ENCODE assay signal across 20 cellular contexts in the genomic region with DNA sequence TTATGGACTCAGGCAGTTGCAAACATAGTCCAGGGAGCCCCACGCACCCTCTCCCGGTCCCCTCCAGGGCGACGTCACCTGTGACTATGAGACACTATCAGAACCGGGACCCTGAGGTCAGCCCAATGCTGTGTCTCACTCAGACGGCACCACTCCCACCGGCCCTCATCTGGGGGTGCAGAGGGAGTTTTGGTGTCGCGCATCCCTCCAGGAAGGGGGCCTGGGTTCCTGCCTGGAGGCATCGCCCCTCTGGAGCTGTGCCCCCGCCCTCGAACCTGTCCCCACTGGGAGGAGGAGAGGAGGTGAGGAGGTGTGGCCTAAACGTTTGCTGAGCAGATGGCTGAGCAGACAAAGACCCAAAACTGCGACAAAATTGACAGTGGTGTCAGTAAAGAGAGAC.
"Had no signal": no experiment of that assay in that cellular context is flagged by ENCODE, and none has a peak within 500 bp of the region (broad histone marks: within the 10 kb centered on the region; RNA-seq: fewer than 3 reads in every experiment).

No MANE protein-coding gene starts in this region.

- H3K4me1 Mint-ChIP-seq: activated CD4-positive, alpha-beta T cell treated with anti-CD3 and anti-CD28 coated beads for 36 hours; activated CD8-positive, alpha-beta memory T cell treated with anti-CD3 and anti-CD28 coated beads, Interleukin-2, amount 10 ng/mL, durations not matched to agents 7 days and 5 days had no signal

- H3K4me3 Mint-ChIP-seq: activated CD4-positive, alpha-beta memory T cell treated with anti-CD3 and anti-CD28 coated beads for 36 hours; activated CD4-positive, alpha-beta T cell treated with anti-CD3 and anti-CD28 coated beads for 36 hours; activated CD8-positive, alpha-beta memory T cell treated with anti-CD3 and anti-CD28 coated beads, Interleukin-2, amount 10 ng/mL, durations not matched to agents 7 days and 5 days; neural crest cell; stimulated activated effector memory CD8-positive, alpha-beta T cell treated with anti-CD3 and anti-CD28 coated beads, Interleukin-12 subunit alpha, Interleukin-12 subunit beta, amount 100 ng/mL, for 72 hours had no signal

- H3K9me3 ChIP-seq: lower lobe of right lung, pancreas, sigmoid colon had no signal

- ATAC-seq: activated CD4-positive, alpha-beta T cell treated with anti-CD3 and anti-CD28 coated beads for 36 hours; activated CD8-positive, alpha-beta memory T cell treated with anti-CD3 and anti-CD28 coated beads, Interleukin-2, amount 10 ng/mL, durations not matched to agents 7 days and 5 days; left colon; lower lobe of right lung; pancreas; stimulated activated effector memory CD8-positive, alpha-beta T cell treated with anti-CD3 and anti-CD28 coated beads, Interleukin-12 subunit alpha, Interleukin-12 subunit beta, amount 100 ng/mL, for 72 hours had no signal

- DNase-seq: activated CD4-positive, alpha-beta memory T cell treated with anti-CD3 and anti-CD28 coated beads for 36 hours; activated CD4-positive, alpha-beta T cell treated with anti-CD3 and anti-CD28 coated beads for 36 hours; activated CD8-positive, alpha-beta memory T cell treated with anti-CD3 and anti-CD28 coated beads, Interleukin-2, amount 10 ng/mL, durations not matched to agents 7 days and 5 days; activated effector memory CD4-positive, alpha-beta T cell treated with Interleukin-2 at 50 U/mL for 16 hours; activated naive CD4-positive, alpha-beta T cell treated with anti-CD3 and anti-CD28 coated beads, Interleukin-2, amount 50 U/mL, for 16 hours; activated T-cell treated with anti-CD3 and anti-CD28 coated beads, Interleukin-2, amount 50 U/mL, for 1 hour; dorsolateral prefrontal cortex; erythroblast; left colon; lower lobe of right lung; midbrain; pancreas; sigmoid colon; stimulated activated CD4-positive, alpha-beta T cell treated with anti-CD3 and anti-CD28 coated beads, Interleukin-12 subunit alpha, Interleukin-12 subunit beta, amount 100 ng/mL, for 4 hours; T-helper 1 cell had no signal

- FAIRE-seq: islet of Langerhans had no signal

- H3K4me3 ChIP-seq: cardiac muscle cell, dorsolateral prefrontal cortex, lower lobe of right lung, pancreas, sigmoid colon, tibial nerve had no signal

- H3K27me3 Mint-ChIP-seq: activated CD4-positive, alpha-beta memory T cell treated with anti-CD3 and anti-CD28 coated beads for 36 hours; activated CD4-positive, alpha-beta T cell treated with anti-CD3 and anti-CD28 coated beads for 36 hours had no signal

- H3K27ac Mint-ChIP-seq: activated CD4-positive, alpha-beta memory T cell treated with anti-CD3 and anti-CD28 coated beads for 36 hours; activated CD4-positive, alpha-beta T cell treated with anti-CD3 and anti-CD28 coated beads for 36 hours; activated CD8-positive, alpha-beta memory T cell treated with anti-CD3 and anti-CD28 coated beads, Interleukin-2, amount 10 ng/mL, durations not matched to agents 7 days and 5 days; stimulated activated effector memory CD8-positive, alpha-beta T cell treated with anti-CD3 and anti-CD28 coated beads, Interleukin-12 subunit alpha, Interleukin-12 subunit beta, amount 100 ng/mL, for 72 hours had no signal

- H3K36me3 ChIP-seq: cardiac muscle cell, lower lobe of right lung, pancreas, sigmoid colon, tibial nerve had no signal

- H3K27ac ChIP-seq: cardiac muscle cell, dorsolateral prefrontal cortex, lower lobe of right lung, pancreas, sigmoid colon, tibial nerve had no signal

- H3K9me3 Mint-ChIP-seq: neural crest cell; stimulated activated effector memory CD8-positive, alpha-beta T cell treated with anti-CD3 and anti-CD28 coated beads, Interleukin-12 subunit alpha, Interleukin-12 subunit beta, amount 100 ng/mL, for 72 hours had no signal

- H3K4me1 ChIP-seq: lower lobe of right lung, pancreas had no signal

- H3K27me3 ChIP-seq: cardiac muscle cell, dorsolateral prefrontal cortex, pancreas, sigmoid colon, tibial nerve had no signal

- H3K36me3 Mint-ChIP-seq: activated CD4-positive, alpha-beta memory T cell treated with anti-CD3 and anti-CD28 coated beads for 36 hours; activated CD8-positive, alpha-beta memory T cell treated with anti-CD3 and anti-CD28 coated beads, Interleukin-2, amount 10 ng/mL, durations not matched to agents 7 days and 5 days; stimulated activated effector memory CD8-positive, alpha-beta T cell treated with anti-CD3 and anti-CD28 coated beads, Interleukin-12 subunit alpha, Interleukin-12 subunit beta, amount 100 ng/mL, for 72 hours had no signal
